1 cellular context compared by ENCODE assay signal in genomic region chr2:168796583-168797285, GRCh38.
TF ChIP-seq lines count a peak whose summit lies in the region.

No MANE protein-coding gene starts in this region.

TF ChIP-seq in HepG2, 621 proteins besides CTCF, POLR2A, EP300 and RAD21 (continued from another document):
- TF ChIP-seq ETV5 (CRISPR knock-in tag; IDR thresholded peaks at IDR 0.05; ENCODE audit: borderline replicate concordance) (no peak), ZNF615 (CRISPR knock-in tag; IDR thresholded peaks at IDR 0.05; ENCODE audit: borderline replicate concordance) (no peak), ZNF83 (CRISPR knock-in tag; IDR thresholded peaks at IDR 0.05; ENCODE audit: borderline replicate concordance) (no peak), CAMTA2 (CRISPR knock-in tag; IDR thresholded peaks at IDR 0.05; ENCODE audit: borderline replicate concordance) (no peak), U2AF2 (IDR thresholded peaks at IDR 0.05; ENCODE audit: low read depth, low read length) (no peak), RBAK (CRISPR knock-in tag; IDR thresholded peaks at IDR 0.05) (no peak), HMGXB3 (CRISPR knock-in tag; IDR thresholded peaks at IDR 0.05; ENCODE audit: borderline replicate concordance) (no peak), ZNF414 (CRISPR knock-in tag; IDR thresholded peaks at IDR 0.05) (no peak)
- TF ChIP-seq, protein P1, sequence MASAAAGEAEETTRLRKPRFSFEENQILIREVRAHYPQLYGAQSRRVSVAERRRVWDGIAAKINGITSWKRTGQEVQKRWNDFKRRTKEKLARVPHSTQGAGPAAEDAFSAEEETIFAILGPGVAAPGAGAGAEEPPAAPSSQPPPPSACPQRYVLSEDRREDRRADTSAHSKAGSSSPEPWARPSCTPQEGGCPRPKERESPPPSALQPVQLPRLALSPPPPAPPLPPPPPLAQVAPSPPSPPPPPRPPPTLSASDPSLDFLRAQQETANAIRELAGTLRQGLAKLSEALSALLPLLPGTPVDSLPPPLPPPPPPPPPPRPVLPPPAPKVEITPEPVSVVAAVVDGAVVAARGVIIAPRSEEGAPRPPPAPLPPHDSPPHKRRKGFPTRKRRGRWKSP (CRISPR knock-in tag; IDR thresholded peaks at IDR 0.05), result no peak
- TF ChIP-seq, protein P2, sequence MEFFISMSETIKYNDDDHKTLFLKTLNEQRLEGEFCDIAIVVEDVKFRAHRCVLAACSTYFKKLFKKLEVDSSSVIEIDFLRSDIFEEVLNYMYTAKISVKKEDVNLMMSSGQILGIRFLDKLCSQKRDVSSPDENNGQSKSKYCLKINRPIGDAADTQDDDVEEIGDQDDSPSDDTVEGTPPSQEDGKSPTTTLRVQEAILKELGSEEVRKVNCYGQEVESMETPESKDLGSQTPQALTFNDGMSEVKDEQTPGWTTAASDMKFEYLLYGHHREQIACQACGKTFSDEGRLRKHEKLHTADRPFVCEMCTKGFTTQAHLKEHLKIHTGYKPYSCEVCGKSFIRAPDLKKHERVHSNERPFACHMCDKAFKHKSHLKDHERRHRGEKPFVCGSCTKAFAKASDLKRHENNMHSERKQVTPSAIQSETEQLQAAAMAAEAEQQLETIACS (CRISPR knock-in tag; IDR thresholded peaks at IDR 0.05), result no peak
- TF ChIP-seq, protein P3, sequence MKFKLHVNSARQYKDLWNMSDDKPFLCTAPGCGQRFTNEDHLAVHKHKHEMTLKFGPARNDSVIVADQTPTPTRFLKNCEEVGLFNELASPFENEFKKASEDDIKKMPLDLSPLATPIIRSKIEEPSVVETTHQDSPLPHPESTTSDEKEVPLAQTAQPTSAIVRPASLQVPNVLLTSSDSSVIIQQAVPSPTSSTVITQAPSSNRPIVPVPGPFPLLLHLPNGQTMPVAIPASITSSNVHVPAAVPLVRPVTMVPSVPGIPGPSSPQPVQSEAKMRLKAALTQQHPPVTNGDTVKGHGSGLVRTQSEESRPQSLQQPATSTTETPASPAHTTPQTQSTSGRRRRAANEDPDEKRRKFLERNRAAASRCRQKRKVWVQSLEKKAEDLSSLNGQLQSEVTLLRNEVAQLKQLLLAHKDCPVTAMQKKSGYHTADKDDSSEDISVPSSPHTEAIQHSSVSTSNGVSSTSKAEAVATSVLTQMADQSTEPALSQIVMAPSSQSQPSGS (CRISPR knock-in tag; IDR thresholded peaks at IDR 0.05), result no peak
- TF ChIP-seq, protein P4, sequence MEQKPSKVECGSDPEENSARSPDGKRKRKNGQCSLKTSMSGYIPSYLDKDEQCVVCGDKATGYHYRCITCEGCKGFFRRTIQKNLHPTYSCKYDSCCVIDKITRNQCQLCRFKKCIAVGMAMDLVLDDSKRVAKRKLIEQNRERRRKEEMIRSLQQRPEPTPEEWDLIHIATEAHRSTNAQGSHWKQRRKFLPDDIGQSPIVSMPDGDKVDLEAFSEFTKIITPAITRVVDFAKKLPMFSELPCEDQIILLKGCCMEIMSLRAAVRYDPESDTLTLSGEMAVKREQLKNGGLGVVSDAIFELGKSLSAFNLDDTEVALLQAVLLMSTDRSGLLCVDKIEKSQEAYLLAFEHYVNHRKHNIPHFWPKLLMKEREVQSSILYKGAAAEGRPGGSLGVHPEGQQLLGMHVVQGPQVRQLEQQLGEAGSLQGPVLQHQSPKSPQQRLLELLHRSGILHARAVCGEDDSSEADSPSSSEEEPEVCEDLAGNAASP (CRISPR knock-in tag; IDR thresholded peaks at IDR 0.05; ENCODE audit: borderline replicate concordance), result no peak
TF ChIP-seq in HepG2: peak in this region for 0.
